In genomic region chr15:29345549-29346525, GRCh38 we compare ENCODE assay signal across 31 cellular contexts.
A peak's percentile ranks its signal among the peaks of the same experiment; 100 is the strongest.
DNase-seq lines count a peak whose midpoint lies in the region; ATAC-seq and TF ChIP-seq lines count a peak whose summit lies in the region.
"Had no signal": no experiment of that assay in that cellular context is flagged by ENCODE, and none has a peak within 500 bp of the region (broad histone marks: within the 10 kb centered on the region; RNA-seq: fewer than 3 reads in every experiment).

No MANE protein-coding gene starts in this region.

- H3K79me2 ChIP-seq in SK-N-SH (ENCODE audit: insufficient read depth) (no peaks in the 10 kb centered on the region), hepatocyte (no peaks in the 10 kb centered on the region)

- H3K27ac ChIP-seq in SK-N-SH (ENCODE audit: low read depth in 2 of 2, low read length in 1 of 2) = no peak overlapping the region
- no peak overlapping the region for H3K27ac ChIP-seq in hepatocyte
- no peak overlapping the region for H3K27ac ChIP-seq in substantia nigra (ENCODE audit: low read depth, low read length, poor library complexity, severe bottlenecking)
- H3K27ac ChIP-seq: 22Rv1, adrenal gland, heart right ventricle had no signal

- CTCF ChIA-PET in SK-N-SH (lab: Yijun Ruan, JAX) = interaction anchor here (1.3 kb wide), 1 partner anchor 10 kb away, joined by 3 read pairs; no protein-coding TSS in a partner anchor

- H3K9ac ChIP-seq in SK-N-SH = no peak overlapping the region

- H3K27me3 ChIP-seq in SK-N-SH (ENCODE audit: insufficient read depth) (no peaks in the 10 kb centered on the region), hepatocyte (no peaks in the 10 kb centered on the region)
- H3K27me3 ChIP-seq: adrenal gland had no signal

- H3K9me3 ChIP-seq in SK-N-SH = no peaks in the 10 kb centered on the region
- H3K9me3 ChIP-seq in hepatocyte (ENCODE audit: low read depth) = no peaks in the 10 kb centered on the region
- H3K9me3 ChIP-seq: adrenal gland, heart right ventricle had no signal

- H3K4me1 Mint-ChIP-seq in activated T-helper 2 cell treated with anti-CD3 and anti-CD28 coated beads, Interferon-gamma antibody, Interleukin-2, Interleukin-4, amounts not matched to agents 10 μg/mL and 5 μg/mL and 100 μg/mL, durations not matched to agents 14 hours and 24 hours and 36 hours (ENCODE audit: low read depth) = no peaks in the 10 kb centered on the region
- H3K4me1 Mint-ChIP-seq: activated naive CD4-positive, alpha-beta T cell treated with anti-CD3 and anti-CD28 coated beads, Interleukin-2, amount 10 ng/mL, durations not matched to agents 7 days and 5 days; naive B cell had no signal

- H3K9me3 Mint-ChIP-seq in activated T-helper 2 cell treated with anti-CD3 and anti-CD28 coated beads, Interferon-gamma antibody, Interleukin-2, Interleukin-4, amounts not matched to agents 10 μg/mL and 5 μg/mL and 100 μg/mL, durations not matched to agents 14 hours and 24 hours and 36 hours = no peaks in the 10 kb centered on the region
- H3K9me3 Mint-ChIP-seq: activated CD4-positive, alpha-beta memory T cell treated with anti-CD3 and anti-CD28 coated beads for 36 hours; activated naive CD4-positive, alpha-beta T cell treated with anti-CD3 and anti-CD28 coated beads, Interleukin-2, amount 10 ng/mL, durations not matched to agents 7 days and 5 days; brain; dendritic cell treated with granulocyte-macrophage colony-stimulating factor and Interleukin-4, amounts not matched to agents 40 ng/mL and 50 ng/mL, for 4 days; naive B cell; T-helper 2 cell treated with Interferon-gamma antibody and Interleukin-4, amounts not matched to agents 5 μg/mL and 100 μg/mL, for 36 hours; type B pancreatic cell had no signal

- no peaks in the 10 kb centered on the region for H3K9me2 ChIP-seq in SK-N-SH
- H3K9me2 ChIP-seq in hepatocyte (replicated peaks; ENCODE audit: insufficient read depth) = no peaks in the 10 kb centered on the region

- H2AFZ ChIP-seq in SK-N-SH (ENCODE audit: low read depth) (no peak overlapping the region), hepatocyte (no peak overlapping the region)

- H3K4me3 ChIP-seq in SK-N-SH (ENCODE audit: low read depth in 2 of 2, low read length in 1 of 2) (no peak overlapping the region), hepatocyte (no peak overlapping the region)
- H3K4me3 ChIP-seq: adrenal gland, heart right ventricle had no signal

- H3K4me3 Mint-ChIP-seq in activated T-helper 2 cell treated with anti-CD3 and anti-CD28 coated beads, Interferon-gamma antibody, Interleukin-2, Interleukin-4, amounts not matched to agents 10 μg/mL and 5 μg/mL and 100 μg/mL, durations not matched to agents 14 hours and 24 hours and 36 hours (ENCODE audit: low read depth) = no peak overlapping the region
- H3K4me3 Mint-ChIP-seq: activated CD4-positive, alpha-beta memory T cell treated with anti-CD3 and anti-CD28 coated beads for 36 hours; activated naive CD4-positive, alpha-beta T cell treated with anti-CD3 and anti-CD28 coated beads, Interleukin-2, amount 10 ng/mL, durations not matched to agents 7 days and 5 days; dendritic cell treated with granulocyte-macrophage colony-stimulating factor and Interleukin-4, amounts not matched to agents 40 ng/mL and 50 ng/mL, for 4 days; naive B cell; T-helper 2 cell treated with Interferon-gamma antibody and Interleukin-4, amounts not matched to agents 5 μg/mL and 100 μg/mL, for 36 hours; type B pancreatic cell had no signal

- H3K36me3 Mint-ChIP-seq in activated T-helper 2 cell treated with anti-CD3 and anti-CD28 coated beads, Interferon-gamma antibody, Interleukin-2, Interleukin-4, amounts not matched to agents 10 μg/mL and 5 μg/mL and 100 μg/mL, durations not matched to agents 14 hours and 24 hours and 36 hours (ENCODE audit: low read depth) = no peaks in the 10 kb centered on the region
- H3K36me3 Mint-ChIP-seq: activated CD4-positive, alpha-beta memory T cell treated with anti-CD3 and anti-CD28 coated beads for 36 hours; activated naive CD4-positive, alpha-beta T cell treated with anti-CD3 and anti-CD28 coated beads, Interleukin-2, amount 10 ng/mL, durations not matched to agents 7 days and 5 days; brain; naive B cell; type B pancreatic cell had no signal

- H4K20me1 ChIP-seq in SK-N-SH (ENCODE audit: insufficient read depth) (no peaks in the 10 kb centered on the region), hepatocyte (ENCODE audit: insufficient read depth, poor library complexity, severe bottlenecking) (no peaks in the 10 kb centered on the region)

- 48% methylated on average over 17 of the region's 20 CpGs for WGBS in SK-N-SH (ENCODE audit: low lambda C conversion rate)
- WGBS in hepatocyte (ENCODE audit: low lambda C conversion rate, missing lambda C conversion rate) = 54% methylated on average over 20 of the region's 20 CpGs

- no peak overlapping the region for H3K27ac Mint-ChIP-seq in activated T-helper 2 cell treated with anti-CD3 and anti-CD28 coated beads, Interferon-gamma antibody, Interleukin-2, Interleukin-4, amounts not matched to agents 10 μg/mL and 5 μg/mL and 100 μg/mL, durations not matched to agents 14 hours and 24 hours and 36 hours
- H3K27ac Mint-ChIP-seq: activated CD4-positive, alpha-beta memory T cell treated with anti-CD3 and anti-CD28 coated beads for 36 hours; activated naive CD4-positive, alpha-beta T cell treated with anti-CD3 and anti-CD28 coated beads, Interleukin-2, amount 10 ng/mL, durations not matched to agents 7 days and 5 days; dendritic cell treated with granulocyte-macrophage colony-stimulating factor and Interleukin-4, amounts not matched to agents 40 ng/mL and 50 ng/mL, for 4 days; T-helper 2 cell treated with Interferon-gamma antibody and Interleukin-4, amounts not matched to agents 5 μg/mL and 100 μg/mL, for 36 hours; type B pancreatic cell had no signal

- POLR2A ChIA-PET in SK-N-SH (lab: Yijun Ruan, JAX) = no interaction called here

- H3K27me3 Mint-ChIP-seq in activated T-helper 2 cell treated with anti-CD3 and anti-CD28 coated beads, Interferon-gamma antibody, Interleukin-2, Interleukin-4, amounts not matched to agents 10 μg/mL and 5 μg/mL and 100 μg/mL, durations not matched to agents 14 hours and 24 hours and 36 hours (ENCODE audit: low read depth) = peaks cover 1% of the 10 kb centered on the region
- H3K27me3 Mint-ChIP-seq: dendritic cell treated with granulocyte-macrophage colony-stimulating factor and Interleukin-4, amounts not matched to agents 40 ng/mL and 50 ng/mL, for 4 days had no signal

- DNase-seq in SK-N-SH = peak; percentile 47
- DNase-seq in hepatocyte (ENCODE audit: low spot score) = no peak
- DNase-seq in left kidney (ENCODE audit: low read depth, low spot score) = peak; percentile 34
- no peak for DNase-seq in activated T-helper 2 cell treated with anti-CD3 and anti-CD28 coated beads, Interferon-gamma antibody, Interleukin-2, Interleukin-4, amounts not matched to agents 10 μg/mL and 5 μg/mL and 100 μg/mL, durations not matched to agents 14 hours and 24 hours and 36 hours (ENCODE audit: low spot score)
- no peak for DNase-seq in NCI-H1048 (lab: John Stamatoyannopoulos, UW)
- no peak for DNase-seq in substantia nigra (lab: John Stamatoyannopoulos, UW)
- no peak for DNase-seq in CD1c-positive myeloid dendritic cell (ENCODE audit: extremely low spot score)
- DNase-seq: activated CD4-positive, alpha-beta memory T cell treated with anti-CD3 and anti-CD28 coated beads for 36 hours; activated CD4-positive, alpha-beta T cell treated with anti-CD3 and anti-CD28 coated beads for 1 hour; activated CD8-positive, alpha-beta memory T cell treated with anti-CD3 and anti-CD28 coated beads, Interleukin-2, amount 50 U/mL, for 4 hours; activated naive CD4-positive, alpha-beta T cell treated with anti-CD3 and anti-CD28 coated beads, Interleukin-2, amount 10 ng/mL, durations not matched to agents 7 days and 5 days; C1 segment of cervical spinal cord; Calu3; DMS79 treated with DMSO at 0.1 percent for 48 hours; heart right ventricle; Karpas-422; kidney; naive B cell; NCI-H2029; NCI-H526 treated with DMSO at 0.1 percent for 48 hours; occipital lobe; SHP77 treated with DMSO at 0.1 percent for 48 hours; stimulated activated CD4-positive, alpha-beta T cell treated with anti-CD3 and anti-CD28 coated beads, Interleukin-15, amount 100 ng/mL, for 24 hours; stimulated activated CD4-positive, alpha-beta T cell treated with anti-CD3 and anti-CD28 coated beads, Interleukin-4, amount 100 ng/mL, for 4 hours had no signal

- intact Hi-C loops in activated T-helper 2 cell treated with anti-CD3 and anti-CD28 coated beads, Interferon-gamma antibody, Interleukin-2, Interleukin-4, amounts not matched to agents 10 μg/mL and 5 μg/mL and 100 μg/mL, durations not matched to agents 14 hours and 24 hours and 36 hours (cut with micrococcal nuclease) = no loop called here

- ATAC-seq in SK-N-SH treated with all-trans-retinoic acid at 6 μM for 48 hours = no peak

- TF ChIP-seq CTCF in SK-N-SH (IDR thresholded peaks at IDR 0.05) (no peak), hepatocyte (IDR thresholded peaks at IDR 0.05; ENCODE audit: poor library complexity) (no peak)

- no peaks in the 10 kb centered on the region for H3F3A ChIP-seq in SK-N-SH (replicated peaks; ENCODE audit: insufficient read depth)

- TF ChIP-seq RAD21 in SK-N-SH (IDR thresholded peaks at IDR 0.05; ENCODE audit: low read length) = no peak

- H3K36me3 ChIP-seq in SK-N-SH (replicated peaks in 1 of 2; ENCODE audit: control insufficient read depth in 1 of 2, insufficient read depth in 2 of 2, low read length in 1 of 2) (no peaks in the 10 kb centered on the region), hepatocyte (replicated peaks; ENCODE audit: insufficient read depth, low read depth) (no peaks in the 10 kb centered on the region)
- H3K36me3 ChIP-seq: adrenal gland, heart right ventricle had no signal

- no peak overlapping the region for H3K4me2 ChIP-seq in SK-N-SH
- H3K4me2 ChIP-seq in hepatocyte = peak overlapping the region; percentile 12

- H3K4me1 ChIP-seq in SK-N-SH (ENCODE audit: control insufficient read depth in 1 of 2, insufficient read depth in 2 of 2, low read depth in 1 of 2, low read length in 1 of 2) = peaks cover 0 to 8% of the 10 kb centered on the region in 2 experiments; a peak in 1 of 4 replicates
- H3K4me1 ChIP-seq in hepatocyte (ENCODE audit: insufficient read depth) = peaks cover 15% of the 10 kb centered on the region
- H3K4me1 ChIP-seq: adrenal gland, heart right ventricle had no signal

- no peak for TF ChIP-seq EP300 in SK-N-SH (IDR thresholded peaks at IDR 0.05; ENCODE audit: borderline replicate concordance in 1 of 2, low read depth in 1 of 2, low read length in 1 of 2)

TF ChIP-seq in SK-N-SH treated with all-trans-retinoic acid at 6 μM for 48 hours, 23 proteins besides CTCF, POLR2A, EP300 and RAD21:
- TF ChIP-seq RARB (CRISPR knock-in tag; IDR thresholded peaks at IDR 0.05) (no peak), TOX (CRISPR knock-in tag; IDR thresholded peaks at IDR 0.05; ENCODE audit: borderline replicate concordance) (no peak)

Comparison
In these comparisons a context has a peak if more than half of its experiments do, and no peak if none do; other contexts are left out.
1. DNase-seq: peak in SK-N-SH (single experiment) and left kidney (single experiment); none in hepatocyte (single experiment), activated T-helper 2 cell treated with anti-CD3 and anti-CD28 coated beads, Interferon-gamma antibody, Interleukin-2, Interleukin-4, amounts not matched to agents 10 μg/mL and 5 μg/mL and 100 μg/mL, durations not matched to agents 14 hours and 24 hours and 36 hours (single experiment), NCI-H1048 (single experiment), substantia nigra (0 of 49) and CD1c-positive myeloid dendritic cell (single experiment).